In the genomic region with DNA sequence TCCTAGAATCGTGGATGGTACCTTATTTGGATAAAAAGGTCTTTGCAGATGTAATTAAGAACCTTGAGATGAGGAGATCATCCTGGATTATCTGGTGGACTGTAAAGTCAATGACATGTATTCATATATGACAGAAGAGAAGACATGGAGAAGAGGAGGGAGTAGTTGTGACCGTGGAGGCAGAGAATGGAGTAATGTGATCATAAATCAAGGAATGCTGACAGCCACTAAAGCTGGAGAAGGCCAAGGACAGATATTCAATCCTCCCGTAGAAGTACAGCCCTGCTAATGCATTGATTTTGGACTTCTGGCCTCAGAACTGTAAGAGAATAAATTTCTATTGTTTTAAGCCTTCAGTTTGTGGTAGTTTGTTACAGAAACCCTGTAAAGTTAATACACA, we compare ENCODE assay signal across 30 cellular contexts.
"Had no signal": no experiment of that assay in that cellular context is flagged by ENCODE, and none has a peak within 500 bp of the region (broad histone marks: within the 10 kb centered on the region; RNA-seq: fewer than 3 reads in every experiment).

No MANE protein-coding gene starts in this region.

- H3K27ac ChIP-seq: ascending aorta, breast epithelium, cardiac muscle cell, colonic mucosa, epithelial cell of prostate had no signal

- H3K4me1 ChIP-seq: ascending aorta, breast epithelium, colonic mucosa had no signal

- H3K27me3 ChIP-seq: ascending aorta, breast epithelium, cardiac muscle cell, colonic mucosa had no signal

- DNase-seq: activated CD4-positive, alpha-beta memory T cell treated with anti-CD3 and anti-CD28 coated beads for 36 hours; activated CD4-positive, alpha-beta T cell treated with anti-CD3 and anti-CD28 coated beads for 36 hours; activated CD4-positive, alpha-beta T cell treated with anti-CD3 and anti-CD28 coated beads, Interleukin-2, amount 10 ng/mL, durations not matched to agents 24 days and 14 days; activated CD4-positive, CD25-positive, alpha-beta regulatory T cell; activated CD4-positive, CD25-positive, alpha-beta regulatory T cell treated with anti-CD3 and anti-CD28 coated beads, Interleukin-2, amount 50 U/mL, for 72 hours; activated CD8-positive, alpha-beta memory T cell treated with anti-CD3 and anti-CD28 coated beads, Interleukin-2, amount 10 ng/mL, durations not matched to agents 7 days and 5 days; activated CD8-positive, alpha-beta memory T cell treated with anti-CD3 and anti-CD28 coated beads, Interleukin-2, amount 50 U/mL, for 4 hours; activated CD8-positive, alpha-beta T cell treated with anti-CD3 and anti-CD28 coated beads, Interleukin-2, amount 10 ng/mL, durations not matched to agents 7 days and 5 days; activated gamma-delta T cell; activated naive CD4-positive, alpha-beta T cell; activated naive CD4-positive, alpha-beta T cell treated with anti-CD3 and anti-CD28 coated beads, Interleukin-2, amount 10 ng/mL, durations not matched to agents 7 days and 5 days; activated naive CD8-positive, alpha-beta T cell treated with anti-CD3 and anti-CD28 coated beads, Interleukin-2, amount 10 ng/mL, durations not matched to agents 7 days and 5 days; activated T-cell treated with anti-CD3 and anti-CD28 coated beads, Interleukin-2, amount 50 U/mL, for 24 hours; activated T-cell treated with anti-CD3 and anti-CD28 coated beads, Interleukin-2, amount 50 U/mL, for 72 hours; central memory CD4-positive, alpha-beta T cell; cerebellar nuclear complex; colonic mucosa; effector CD8-positive, alpha-beta T cell; foreskin fibroblast; head of caudate nucleus; T-helper 17 cell; T1000 had no signal

- FAIRE-seq: endometrium, endothelial cell of umbilical vein, frontal cortex had no signal

- H3K9me3 ChIP-seq: ascending aorta, breast epithelium, colonic mucosa had no signal

- H3K4me3 ChIP-seq: ascending aorta, breast epithelium, cardiac muscle cell, colonic mucosa had no signal

- ATAC-seq: activated CD4-positive, alpha-beta T cell treated with anti-CD3 and anti-CD28 coated beads for 36 hours; activated CD8-positive, alpha-beta memory T cell treated with anti-CD3 and anti-CD28 coated beads, Interleukin-2, amount 10 ng/mL, durations not matched to agents 7 days and 5 days; activated CD8-positive, alpha-beta T cell treated with anti-CD3 and anti-CD28 coated beads, Interleukin-2, amount 10 ng/mL, durations not matched to agents 7 days and 5 days; activated naive CD4-positive, alpha-beta T cell treated with anti-CD3 and anti-CD28 coated beads, Interleukin-2, amount 50 U/mL, for 72 hours; activated T-cell treated with anti-CD3 and anti-CD28 coated beads, Interleukin-2, amount 50 U/mL, for 72 hours; T-helper 17 cell had no signal

- H3K36me3 ChIP-seq: ascending aorta had no signal
